Comparison of ENCODE assay signal across 9 cellular contexts in genomic region chr2:35973132-35973736, GRCh38.
DNase-seq lines count a peak whose midpoint lies in the region; ATAC-seq and TF ChIP-seq lines count a peak whose summit lies in the region.
"Had no signal": no experiment of that assay in that cellular context is flagged by ENCODE, and none has a peak within 500 bp of the region (broad histone marks: within the 10 kb centered on the region; RNA-seq: fewer than 3 reads in every experiment).

No MANE protein-coding gene starts in this region.

- DNase-seq in Caco-2 (peak in 1 of 2 experiments; percentile 39), RWPE2 (ENCODE audit: low spot score) (no peak), iPS DF 19.7 (ENCODE audit: low read depth, low spot score) (peak; percentile 25), thyroid gland (no peak), C1 segment of cervical spinal cord (lab: John Stamatoyannopoulos, UW) (no peak)
- DNase-seq in activated T-cell treated with anti-CD3 and anti-CD28 coated beads, Interleukin-2, amount 50 U/mL, for 72 hours, result no peak

- no peaks in the 10 kb centered on the region for H3K27me3 ChIP-seq in Caco-2 (replicated peaks; ENCODE audit: control insufficient read depth, insufficient read depth, low read length)
- peaks cover 3% of the 10 kb centered on the region for H3K27me3 ChIP-seq in RWPE2 (ENCODE audit: insufficient read depth, poor library complexity, severe bottlenecking)
- H3K27me3 ChIP-seq in thyroid gland, result no peaks in the 10 kb centered on the region
- H3K27me3 ChIP-seq: SJCRH30 had no signal

- no peak for TF ChIP-seq POLR2A in thyroid gland (IDR thresholded peaks at IDR 0.05)

- H3K36me3 ChIP-seq in Caco-2 (ENCODE audit: control insufficient read depth, insufficient read depth, low read length), result no peaks in the 10 kb centered on the region
- H3K36me3 ChIP-seq in RWPE2 (ENCODE audit: low read depth), result no peaks in the 10 kb centered on the region
- no peaks in the 10 kb centered on the region for H3K36me3 ChIP-seq in thyroid gland
- H3K36me3 ChIP-seq: SJCRH30 had no signal

- WGBS in thyroid gland, 2 donors, result 13 to 20% methylated on average over 1 of the region's 1 CpG

- H3K4me3 ChIP-seq in Caco-2 (ENCODE audit: low read depth, low read length) (no peak overlapping the region), RWPE2 (ENCODE audit: severe bottlenecking) (no peak overlapping the region), thyroid gland (replicated peaks in 1 of 3) (no peak overlapping the region)
- H3K4me3 ChIP-seq: SJCRH30 had no signal

- H3K27me3 Mint-ChIP-seq in Caco-2 (ENCODE audit: insufficient read depth, unreplicated experiment), result peaks cover 7% of the 10 kb centered on the region
- H3K27me3 Mint-ChIP-seq in activated T-cell treated with anti-CD3 and anti-CD28 coated beads, Interleukin-2, amount 50 U/mL, for 72 hours (ENCODE audit: low read depth), result peaks cover 8% of the 10 kb centered on the region

- H3K27ac Mint-ChIP-seq in Caco-2 (ENCODE audit: unreplicated experiment), result no peak overlapping the region
- no peak overlapping the region for H3K27ac Mint-ChIP-seq in activated T-cell treated with anti-CD3 and anti-CD28 coated beads, Interleukin-2, amount 50 U/mL, for 72 hours

- no TSS peak for BruUV-seq in Caco-2 (replicated peaks; lab: Mats Ljungman, UMichigan)

- peak; percentile 89 for ATAC-seq in GM19023 (IDR thresholded peaks at IDR 0.05; ENCODE audit: unreplicated experiment)
- ATAC-seq in HG03097 (IDR thresholded peaks at IDR 0.05; ENCODE audit: low FRiP score, unreplicated experiment), result peak; percentile 81
- ATAC-seq in RWPE2 (ENCODE audit: low read depth), result peak; percentile 72; the same call in 1 of the 3 replicates
- ATAC-seq in activated T-cell treated with anti-CD3 and anti-CD28 coated beads, Interleukin-2, amount 50 U/mL, for 72 hours (replicated peaks in 1 of 2), result no peak

- no peaks in the 10 kb centered on the region for H3K4me1 Mint-ChIP-seq in Caco-2 (ENCODE audit: low read depth, unreplicated experiment)
- no peaks in the 10 kb centered on the region for H3K4me1 Mint-ChIP-seq in activated T-cell treated with anti-CD3 and anti-CD28 coated beads, Interleukin-2, amount 50 U/mL, for 72 hours (ENCODE audit: low read depth)

- H3K4me1 ChIP-seq in Caco-2, result no peaks in the 10 kb centered on the region
- H3K4me1 ChIP-seq in RWPE2 (ENCODE audit: insufficient read depth, poor library complexity, severe bottlenecking), result no peaks in the 10 kb centered on the region
- H3K4me1 ChIP-seq in thyroid gland, result no peaks in the 10 kb centered on the region
- H3K4me1 ChIP-seq: SJCRH30 had no signal

- H3K9me3 Mint-ChIP-seq in Caco-2 (ENCODE audit: unreplicated experiment), result no peaks in the 10 kb centered on the region
- no peaks in the 10 kb centered on the region for H3K9me3 Mint-ChIP-seq in activated T-cell treated with anti-CD3 and anti-CD28 coated beads, Interleukin-2, amount 50 U/mL, for 72 hours

- intact Hi-C loops in Caco-2 (cut with micrococcal nuclease; ENCODE audit: unreplicated experiment) (loop anchor here (1.0 to 5.0 kb wide), 2 partner anchors 349 to 689 kb away; no protein-coding TSS in a partner anchor), thyroid gland (cut with DNase I) (no loop called here)

- H3K4me3 Mint-ChIP-seq in Caco-2 (ENCODE audit: unreplicated experiment), result no peak overlapping the region
- no peak overlapping the region for H3K4me3 Mint-ChIP-seq in activated T-cell treated with anti-CD3 and anti-CD28 coated beads, Interleukin-2, amount 50 U/mL, for 72 hours

- H3K27ac ChIP-seq in RWPE2 (ENCODE audit: poor library complexity, severe bottlenecking) (no peak overlapping the region), thyroid gland (no peak overlapping the region)
- H3K27ac ChIP-seq: SJCRH30 had no signal

- H3K36me3 Mint-ChIP-seq in Caco-2 (ENCODE audit: insufficient read depth, unreplicated experiment), result no peaks in the 10 kb centered on the region
- no peaks in the 10 kb centered on the region for H3K36me3 Mint-ChIP-seq in activated T-cell treated with anti-CD3 and anti-CD28 coated beads, Interleukin-2, amount 50 U/mL, for 72 hours (ENCODE audit: insufficient read depth in 2 of 2)

- POLR2A ChIA-PET in Caco-2 (lab: Charles Lee), result no interaction called here

- TF ChIP-seq CTCF in Caco-2 (IDR thresholded peaks at IDR 0.05; ENCODE audit: insufficient read depth in 1 of 2, low read depth in 1 of 2, low read length in 1 of 2, severe bottlenecking in 1 of 2, unreplicated experiment in 1 of 2) (peak; percentile 79 to 81), RWPE2 (IDR thresholded peaks at IDR 0.05; ENCODE audit: poor library complexity, severe bottlenecking) (peak; percentile 62), thyroid gland (IDR thresholded peaks at IDR 0.05) (peak in 4 of 6 experiments; percentile 11 to 26 (median 20))

- CTCF ChIA-PET in Caco-2 (lab: Charles Lee), result no interaction called here

- H3K9me3 ChIP-seq in Caco-2, result no peaks in the 10 kb centered on the region
- no peaks in the 10 kb centered on the region for H3K9me3 ChIP-seq in RWPE2 (ENCODE audit: severe bottlenecking)
- no peaks in the 10 kb centered on the region for H3K9me3 ChIP-seq in thyroid gland
- H3K9me3 ChIP-seq: SJCRH30 had no signal

Comparison
In these comparisons a context has a peak if more than half of its experiments do, and no peak if none do; other contexts are left out.
1. CTCF ChIP-seq: peak in every context shown above with its lines; median percentile 80 in Caco-2; 62 in RWPE2; 20 in thyroid gland.
2. ATAC-seq: peak in GM19023 (single experiment), HG03097 (single experiment) and RWPE2 (single experiment); none in activated T-cell treated with anti-CD3 and anti-CD28 coated beads, Interleukin-2, amount 50 U/mL, for 72 hours (0 of 2).